35 cellular contexts compared by ENCODE assay signal in genomic region chr3:981156-981555, GRCh38.
"Had no signal": no experiment of that assay in that cellular context is flagged by ENCODE, and none has a peak within 500 bp of the region (broad histone marks: within the 10 kb centered on the region; RNA-seq: fewer than 3 reads in every experiment).

No MANE protein-coding gene starts in this region.

- H3K9ac ChIP-seq: KMS-11 had no signal

- H3K27ac ChIP-seq: KMS-11 had no signal

- H3K36me3 ChIP-seq: MG63 had no signal

- H3K4me2 ChIP-seq: KMS-11 had no signal

- DNase-seq: Karpas-422, Kasumi-1, MG63, MM.1S, MV-4-11, NCI-H1048, NCI-H1092, NCI-H1092 treated with DMSO at 0.1 percent for 48 hours, NCI-H1105, NCI-H1105 treated with DMSO at 0.1 percent for 48 hours, NCI-H1417, NCI-H1417 treated with DMSO at 0.1 percent for 48 hours, NCI-H1436, NCI-H1436 treated with DMSO at 0.1 percent for 48 hours, NCI-H146, NCI-H1694, NCI-H1694 treated with DMSO at 0.1 percent for 48 hours, NCI-H187, NCI-H187 treated with DMSO at 0.1 percent for 48 hours, NCI-H1930, NCI-H2029, NCI-H2029 treated with DMSO at 0.1 percent for 48 hours, NCI-H2081, NCI-H2081 treated with DMSO at 0.1 percent for 48 hours, NCI-H2107, NCI-H2171, NCI-H2171 treated with DMSO at 0.1 percent for 48 hours, NCI-H2227 treated with DMSO at 0.1 percent for 48 hours, NCI-H226, NCI-H345, NCI-H446, NCI-H446 treated with DMSO at 0.1 percent for 48 hours, NCI-H510A, NCI-H510A treated with DMSO at 0.1 percent for 48 hours had no signal

- H3K9me3 ChIP-seq: MG63 had no signal

- H3K27me3 ChIP-seq: MG63 had no signal

- H3K4me3 ChIP-seq: MG63 had no signal
